24 cellular contexts compared by ENCODE assay signal in genomic region chr1:70992521-70992920, GRCh38. TPM values are rescaled to one million over a fixed set of nuclear protein-coding genes. Genes with fewer than 3 reads are reported as not detected.
"Had no signal": no experiment of that assay in that cellular context is flagged by ENCODE, and none has a peak within 500 bp of the region (broad histone marks: within the 10 kb centered on the region; RNA-seq: fewer than 3 reads in every experiment).

No MANE protein-coding gene starts in this region.

- H3K27me3 Mint-ChIP-seq: stimulated activated naive CD8-positive, alpha-beta T cell treated with anti-CD3 and anti-CD28 coated beads, Interleukin-15, amount 100 ng/mL, for 72 hours had no signal

- DNase-seq: dorsolateral prefrontal cortex; effector CD4-positive, alpha-beta T cell; foreskin fibroblast; gastrocnemius medialis; head of caudate nucleus; nephron progenitor cell; nucleus accumbens; right cardiac atrium; sigmoid colon; stimulated activated CD4-positive, alpha-beta T cell treated with anti-CD3 and anti-CD28 coated beads, Interleukin-15, amount 100 ng/mL, for 24 hours; stimulated activated CD4-positive, alpha-beta T cell treated with anti-CD3 and anti-CD28 coated beads, Interleukin-2, amount 100 ng/mL, for 48 hours; stimulated activated naive CD4-positive, alpha-beta T cell; stimulated activated naive CD8-positive, alpha-beta T cell treated with anti-CD3 and anti-CD28 coated beads, Interleukin-15, amount 100 ng/mL, for 72 hours; transverse colon; upper lobe of right lung; uterus had no signal

- H3K27ac Mint-ChIP-seq: memory B cell; nephron progenitor cell; stimulated activated naive CD8-positive, alpha-beta T cell treated with anti-CD3 and anti-CD28 coated beads, Interleukin-15, amount 100 ng/mL, for 72 hours had no signal

- FAIRE-seq: colon, keratinocyte had no signal

- H3K27me3 ChIP-seq: gastrocnemius medialis, sigmoid colon, suprapubic skin, transverse colon, upper lobe of right lung, uterus had no signal

- H3K36me3 ChIP-seq: gastrocnemius medialis, prostate gland, sigmoid colon, suprapubic skin, transverse colon, upper lobe of right lung, uterus had no signal

- H3K4me3 Mint-ChIP-seq: memory B cell; nephron progenitor cell; stimulated activated naive CD8-positive, alpha-beta T cell treated with anti-CD3 and anti-CD28 coated beads, Interleukin-15, amount 100 ng/mL, for 72 hours had no signal

- H3K4me1 ChIP-seq: gastrocnemius medialis, prostate gland, sigmoid colon, suprapubic skin, transverse colon, upper lobe of right lung had no signal

- H3K4me3 ChIP-seq: dorsolateral prefrontal cortex, gastrocnemius medialis, lung, prostate gland, sigmoid colon, suprapubic skin, transverse colon, upper lobe of right lung, uterus had no signal

- H3K4me1 Mint-ChIP-seq: memory B cell; nephron progenitor cell; stimulated activated naive CD8-positive, alpha-beta T cell treated with anti-CD3 and anti-CD28 coated beads, Interleukin-15, amount 100 ng/mL, for 72 hours had no signal

- H3K27ac ChIP-seq: dorsolateral prefrontal cortex, gastrocnemius medialis, prostate gland, sigmoid colon, suprapubic skin, transverse colon, upper lobe of right lung, uterus had no signal

- H3K9me3 Mint-ChIP-seq: memory B cell; nephron progenitor cell; stimulated activated naive CD8-positive, alpha-beta T cell treated with anti-CD3 and anti-CD28 coated beads, Interleukin-15, amount 100 ng/mL, for 72 hours had no signal

- H3K9me3 ChIP-seq: gastrocnemius medialis, prostate gland, sigmoid colon, suprapubic skin, transverse colon, upper lobe of right lung, uterus had no signal

- H3K36me3 Mint-ChIP-seq: memory B cell had no signal

- ATAC-seq: esophagus mucosa; gastrocnemius medialis; right cardiac atrium; stimulated activated naive CD8-positive, alpha-beta T cell treated with anti-CD3 and anti-CD28 coated beads, Interleukin-15, amount 100 ng/mL, for 72 hours; upper lobe of right lung had no signal

RNA-seq across cellular contexts. Expression of gene PTGER3, which starts 55.1 kb away (rescaled TPM):
- total RNA-seq: osteocyte had no signal
